ENCODE assay signal across 8 cellular contexts in the genomic region with DNA sequence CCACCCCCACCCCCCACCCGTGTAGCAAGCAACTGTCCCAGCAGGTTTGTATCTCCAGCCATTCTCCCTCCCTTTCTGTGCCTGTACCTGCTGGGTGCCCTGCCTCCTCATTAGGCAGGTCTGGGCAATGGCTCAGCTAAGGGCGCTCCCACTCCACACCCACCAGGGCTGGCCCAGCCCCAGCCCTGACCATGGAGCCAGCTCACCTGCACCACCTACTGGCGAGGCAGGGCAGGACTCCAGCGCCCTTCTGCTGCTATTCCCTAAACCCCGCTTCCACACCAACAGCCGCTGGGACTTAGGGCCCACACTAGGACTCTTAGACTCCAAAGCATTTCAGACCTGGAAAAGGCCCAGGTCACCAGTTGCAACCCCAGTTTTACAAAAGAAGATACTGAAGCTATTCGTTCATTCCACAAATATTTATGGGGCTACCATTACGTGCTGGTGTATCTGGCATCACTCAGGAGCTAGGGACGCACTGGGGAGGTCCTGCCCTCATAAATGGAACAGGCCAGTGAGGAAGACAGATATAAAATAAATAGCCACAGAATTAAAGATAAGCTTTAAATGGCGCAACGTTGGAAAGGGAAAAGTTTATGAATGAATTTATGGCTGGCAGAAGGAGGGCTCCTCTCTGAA. TPM values are rescaled to one million over a fixed set of nuclear protein-coding genes. Genes with fewer than 3 reads are reported as not detected.
DNase-seq lines count a peak whose midpoint lies in the region; ATAC-seq and TF ChIP-seq lines count a peak whose summit lies in the region.

No MANE protein-coding gene starts in this region.

- no peak overlapping the region for H2AFZ ChIP-seq in OCI-LY3 (ENCODE audit: low read depth, low read length)

- 68% methylated on average over 4 to 7 of the region's 11 CpGs for WGBS in esophagus squamous epithelium, 2 donors
- WGBS in upper lobe of left lung, 2 donors: 81 to 82% methylated on average over 8 to 11 of the region's 11 CpGs

- peak in 1 of 2 donors; percentile 55 for DNase-seq in activated naive CD4-positive, alpha-beta T cell treated with anti-CD3 and anti-CD28 coated beads, Interleukin-2, amount 50 U/mL, for 72 hours (ENCODE audit: low spot score in 2 of 2)
- no peak for DNase-seq in activated naive CD4-positive, alpha-beta T cell treated with Interleukin-2 at 50 U/mL for 16 hours
- DNase-seq in esophagus squamous epithelium (lab: John Stamatoyannopoulos, UW): no peak
- peak in 1 of 2 donors; percentile 23 for DNase-seq in upper lobe of left lung
- no peak for DNase-seq in NCI-H1048 (lab: John Stamatoyannopoulos, UW)

- H3K27me3 ChIP-seq in OCI-LY3 (ENCODE audit: low read depth, low read length) (peaks cover 12% of the 10 kb centered on the region; the same call in 1 of the 2 replicates), esophagus squamous epithelium (peaks cover 0 to 5% (median 0%) of the 10 kb centered on the region in 4 donors), upper lobe of left lung (no peaks in the 10 kb centered on the region)

- no peak overlapping the region for H3K9ac ChIP-seq in OCI-LY3 (ENCODE audit: low read length)

- H3K4me1 ChIP-seq in OCI-LY3 (ENCODE audit: low read length) (peaks cover 45% of the 10 kb centered on the region), esophagus squamous epithelium (peaks cover 11 to 78% (median 38%) of the 10 kb centered on the region in 3 donors), upper lobe of left lung (no peaks in the 10 kb centered on the region)

- ATAC-seq in activated naive CD4-positive, alpha-beta T cell treated with anti-CD3 and anti-CD28 coated beads, Interleukin-2, amount 50 U/mL, for 72 hours: peak; percentile 43 to 47
- ATAC-seq in upper lobe of left lung (ENCODE audit: low FRiP score in 2 of 2) (peak in 1 of 2 donors; percentile 48), GM18858 (IDR thresholded peaks at IDR 0.05; ENCODE audit: unreplicated experiment) (no peak), GM21528 (IDR thresholded peaks at IDR 0.05; ENCODE audit: low FRiP score, unreplicated experiment) (no peak)

- no peaks in the 10 kb centered on the region for H3K79me2 ChIP-seq in OCI-LY3 (ENCODE audit: low read length)

- H3K4me3 ChIP-seq in OCI-LY3 (ENCODE audit: low read length): no peak overlapping the region
- no peak overlapping the region for H3K4me3 ChIP-seq in esophagus squamous epithelium
- H3K4me3 ChIP-seq in upper lobe of left lung: no peak overlapping the region

- TF ChIP-seq CTCF in OCI-LY3 (IDR thresholded peaks at IDR 0.05; ENCODE audit: low read depth, low read length) (peak; percentile 88), esophagus squamous epithelium (IDR thresholded peaks at IDR 0.05) (peak; percentile 60 to 97 (median 79)), upper lobe of left lung (IDR thresholded peaks at IDR 0.05) (peak in 5 of 6 experiments; percentile 19 to 36 (median 29))

- H4K20me1 ChIP-seq in OCI-LY3 (ENCODE audit: insufficient read depth, low read length): no peaks in the 10 kb centered on the region

- H3K9me3 ChIP-seq in OCI-LY3 (ENCODE audit: insufficient read depth, low read length) (no peaks in the 10 kb centered on the region), esophagus squamous epithelium (no peaks in the 10 kb centered on the region), upper lobe of left lung (no peaks in the 10 kb centered on the region)

- no peak overlapping the region for H3K27ac Mint-ChIP-seq in activated naive CD4-positive, alpha-beta T cell treated with anti-CD3 and anti-CD28 coated beads, Interleukin-2, amount 50 U/mL, for 72 hours

- H3K27ac ChIP-seq in OCI-LY3 (ENCODE audit: low read length) (no peak overlapping the region), esophagus squamous epithelium (peak overlapping the region; percentile 15 to 95 (median 90)), upper lobe of left lung (no peak overlapping the region)

- intact Hi-C loops in esophagus squamous epithelium (cut with DNase I): no loop called here

- no peaks in the 10 kb centered on the region for H3K9me3 Mint-ChIP-seq in activated naive CD4-positive, alpha-beta T cell treated with anti-CD3 and anti-CD28 coated beads, Interleukin-2, amount 50 U/mL, for 72 hours

- no peak for TF ChIP-seq EP300 in upper lobe of left lung (IDR thresholded peaks at IDR 0.05)

- peak overlapping the region; percentile 13; the same call in 1 of the 2 replicates for H3K4me2 ChIP-seq in OCI-LY3 (ENCODE audit: low read length)

- H3K36me3 Mint-ChIP-seq in activated naive CD4-positive, alpha-beta T cell treated with anti-CD3 and anti-CD28 coated beads, Interleukin-2, amount 50 U/mL, for 72 hours: no peaks in the 10 kb centered on the region

- TF ChIP-seq POLR2A in esophagus squamous epithelium (IDR thresholded peaks at IDR 0.05) (no peak), upper lobe of left lung (IDR thresholded peaks at IDR 0.05) (no peak)

- H3K36me3 ChIP-seq in OCI-LY3 (replicated peaks; ENCODE audit: low read depth, low read length): no peaks in the 10 kb centered on the region
- H3K36me3 ChIP-seq in esophagus squamous epithelium: no peaks in the 10 kb centered on the region
- H3K36me3 ChIP-seq in upper lobe of left lung: no peaks in the 10 kb centered on the region

RNA-seq across cellular contexts. Expression of gene PGLYRP3, which starts 24.0 kb away (rescaled TPM):
- total RNA-seq in activated naive CD4-positive, alpha-beta T cell treated with anti-CD3 and anti-CD28 coated beads, Interleukin-2, amount 50 U/mL, for 72 hours: not detected
- total RNA-seq in esophagus squamous epithelium: 10 to 100 TPM; 14.3 to 44.0 (median 23.8) TPM
- not detected for total RNA-seq in upper lobe of left lung

RNA-seq across cellular contexts. Expression of gene LORICRIN, which starts 29.3 kb away (rescaled TPM):
- total RNA-seq in activated naive CD4-positive, alpha-beta T cell treated with anti-CD3 and anti-CD28 coated beads, Interleukin-2, amount 50 U/mL, for 72 hours: not detected
- total RNA-seq in esophagus squamous epithelium (not detected), upper lobe of left lung (not detected)

RNA-seq across cellular contexts. Expression of gene PGLYRP4, which starts 59.9 kb away (rescaled TPM):
- total RNA-seq in activated naive CD4-positive, alpha-beta T cell treated with anti-CD3 and anti-CD28 coated beads, Interleukin-2, amount 50 U/mL, for 72 hours: not detected
- total RNA-seq in esophagus squamous epithelium (10 to 100 TPM in 1 of 4 donors, 1 to 10 TPM in 3; 4.2 to 15.1 (median 6.9) TPM), upper lobe of left lung (not detected)

Comparison
In these comparisons a context has a peak if more than half of its experiments do, and no peak if none do; other contexts are left out.
1. ATAC-seq: peak in activated naive CD4-positive, alpha-beta T cell treated with anti-CD3 and anti-CD28 coated beads, Interleukin-2, amount 50 U/mL, for 72 hours (2 of 2); none in GM18858 (single experiment) and GM21528 (single experiment).
2. H3K27ac ChIP-seq: peak in esophagus squamous epithelium (4 of 4); none in OCI-LY3 (single experiment) and upper lobe of left lung (0 of 4).
3. CTCF ChIP-seq: peak in every context shown above with its lines; median percentile 88 in OCI-LY3; 79 in esophagus squamous epithelium; 29 in upper lobe of left lung.
4. RNA of gene PGLYRP3, which starts 24.0 kb away (total RNA-seq): 14.3 to 44.0 TPM in esophagus squamous epithelium; not detected in activated naive CD4-positive, alpha-beta T cell treated with anti-CD3 and anti-CD28 coated beads, Interleukin-2, amount 50 U/mL, for 72 hours and not detected in upper lobe of left lung; every median in the first group is over 10 times any median in the second.
5. RNA of gene PGLYRP4, which starts 59.9 kb away (total RNA-seq): 4.2 to 15.1 TPM in esophagus squamous epithelium; not detected in activated naive CD4-positive, alpha-beta T cell treated with anti-CD3 and anti-CD28 coated beads, Interleukin-2, amount 50 U/mL, for 72 hours and not detected in upper lobe of left lung; every median in the first group is over 4 times any median in the second.